ENCODE assay signal across 8 cellular contexts in the genomic region with DNA sequence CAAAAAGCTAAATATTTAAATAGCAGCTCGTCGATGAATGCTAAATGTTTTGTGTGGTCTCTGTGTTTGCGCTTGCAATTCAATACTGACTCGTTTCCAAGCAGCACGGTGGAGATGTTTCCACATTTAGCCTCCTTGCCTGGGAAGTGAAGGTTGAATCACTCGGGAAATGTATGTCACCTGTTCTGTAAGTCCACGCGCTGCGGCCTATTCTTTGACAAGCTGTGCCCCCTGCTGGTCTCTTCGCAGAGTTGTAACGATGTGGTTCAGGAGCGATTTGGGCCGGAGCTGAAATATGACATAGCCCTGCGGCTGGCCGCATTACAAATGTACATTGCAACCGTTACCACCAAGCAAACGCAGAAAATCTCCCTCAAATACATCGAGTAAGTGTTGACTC.
A peak's percentile ranks its signal among the peaks of the same experiment; 100 is the strongest.
DNase-seq lines count a peak whose midpoint lies in the region; ATAC-seq and TF ChIP-seq lines count a peak whose summit lies in the region.

No MANE protein-coding gene starts in this region.

- peak; percentile 42 for TF ChIP-seq CTCF in lower lobe of right lung (IDR thresholded peaks at IDR 0.05)
- TF ChIP-seq CTCF in testis (IDR thresholded peaks at IDR 0.05): peak; percentile 23 to 54 (median 37)

- H3K36me3 ChIP-seq in lower lobe of right lung (no peaks in the 10 kb centered on the region), testis (ENCODE audit: low read depth, missing control alignments) (no peaks in the 10 kb centered on the region)

- H3K27me3 ChIP-seq in lower lobe of right lung (ENCODE audit: low read depth): no peaks in the 10 kb centered on the region
- no peaks in the 10 kb centered on the region for H3K27me3 ChIP-seq in testis

- ATAC-seq in GM19463 (IDR thresholded peaks at IDR 0.05; ENCODE audit: unreplicated experiment): peak; percentile 63
- peak; percentile 70 to 75 for ATAC-seq in lower lobe of right lung
- no peak for ATAC-seq in HG03097 (IDR thresholded peaks at IDR 0.05; ENCODE audit: low FRiP score, unreplicated experiment)

- H3K9me3 ChIP-seq in lower lobe of right lung (no peaks in the 10 kb centered on the region), testis (no peaks in the 10 kb centered on the region)

- H3K27ac ChIP-seq in lower lobe of right lung (no peak overlapping the region), testis (no peak overlapping the region)

- H3K4me3 ChIP-seq in lower lobe of right lung (no peak overlapping the region), testis (no peak overlapping the region)

- 17 to 21% methylated on average over 14 of the region's 18 CpGs for WGBS in testis, 2 donors

- intact Hi-C loops in lower lobe of right lung (cut with DNase I): loop anchor here (10.0 kb wide), 1 partner anchor 617 kb away; no protein-coding TSS in a partner anchor
- intact Hi-C loops in testis (cut with DNase I; ENCODE audit: low total_unique reads): no loop called here

- TF ChIP-seq POLR2A in testis (IDR thresholded peaks at IDR 0.05): no peak

- H3K4me1 ChIP-seq in lower lobe of right lung: no peaks in the 10 kb centered on the region
- no peaks in the 10 kb centered on the region for H3K4me1 ChIP-seq in testis

- DNase-seq in CD1c-positive myeloid dendritic cell (ENCODE audit: extremely low spot score) (peak; percentile 42), MV-4-11 (lab: John Stamatoyannopoulos, UW) (peak; percentile 62), SHP77 (lab: John Stamatoyannopoulos, UW) (peak; percentile 47 to 68), cerebellar cortex (ENCODE audit: low spot score) (peak; percentile 27), lower lobe of right lung (peak; percentile 54), testis (peak; percentile 80)

Comparison
In these comparisons a context has a peak if more than half of its experiments do, and no peak if none do; other contexts are left out.
1. DNase-seq: peak in every context shown above with its lines; median percentile 80 in testis; 62 in MV-4-11; 58 in SHP77; 54 in lower lobe of right lung; 42 in CD1c-positive myeloid dendritic cell; 27 in cerebellar cortex.